In the genomic region with DNA sequence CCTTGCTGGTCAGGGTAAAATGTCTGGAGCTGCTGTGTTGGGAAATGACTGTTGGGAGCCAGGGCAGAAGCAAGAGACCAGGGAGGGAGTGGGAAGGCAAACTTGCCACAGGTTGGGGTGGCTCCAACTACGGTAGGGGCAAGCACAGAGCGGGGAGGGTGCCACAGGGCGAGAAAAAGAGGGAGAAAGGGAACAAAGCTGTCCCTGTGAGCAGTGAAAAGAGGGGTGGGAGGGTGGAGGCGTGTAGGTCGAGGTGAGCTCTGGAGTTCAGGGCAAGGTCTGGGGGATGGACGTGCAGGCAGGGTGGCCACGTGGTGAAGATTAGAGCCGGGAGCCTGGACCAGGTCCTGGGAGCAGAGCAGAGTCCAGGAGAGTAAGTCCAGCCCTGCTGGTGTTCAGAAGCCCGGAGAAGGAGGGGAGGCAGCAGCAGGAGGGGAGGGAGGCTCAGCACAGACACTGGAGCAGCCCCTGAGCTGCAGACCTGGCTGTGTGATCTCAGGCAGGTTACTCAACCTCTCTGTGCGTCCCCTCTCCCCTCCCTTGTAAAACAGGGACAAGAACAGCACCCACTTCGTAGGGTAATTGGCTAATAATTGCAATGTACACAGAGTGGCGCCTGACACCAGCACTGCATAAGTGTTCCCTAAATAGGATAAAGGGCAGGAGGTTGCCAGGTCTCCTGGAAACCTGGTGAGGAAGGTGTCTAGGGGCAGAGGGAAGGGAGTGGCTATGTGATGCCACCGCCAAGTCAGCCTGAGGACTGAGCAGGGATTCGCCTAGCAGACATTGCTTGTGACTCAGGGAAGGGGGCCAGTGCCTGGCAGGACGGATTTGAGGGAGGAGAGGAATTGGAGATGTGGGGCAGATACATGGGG, we compare ENCODE assay signal across 9 cellular contexts. TPM values are rescaled to one million over a fixed set of nuclear protein-coding genes. Genes with fewer than 3 reads are reported as not detected.
DNase-seq lines count a peak whose midpoint lies in the region; ATAC-seq and TF ChIP-seq lines count a peak whose summit lies in the region.
"Had no signal": no experiment of that assay in that cellular context is flagged by ENCODE, and none has a peak within 500 bp of the region (broad histone marks: within the 10 kb centered on the region; RNA-seq: fewer than 3 reads in every experiment).

No MANE protein-coding gene starts in this region.

- H3K36me3 ChIP-seq in HEK293 (ENCODE audit: control insufficient read depth in 2 of 2, insufficient read depth in 1 of 2, low read length in 2 of 2) (peaks cover 2 to 8% of the 10 kb centered on the region in 2 experiments; a peak in 2 of 3 replicates), Panc1 (ENCODE audit: control insufficient read depth, insufficient read depth, low read length) (no peaks in the 10 kb centered on the region; the same call in 1 of the 2 replicates), skeletal muscle satellite cell (ENCODE audit: insufficient read depth, low read length) (no peaks in the 10 kb centered on the region)

- ATAC-seq in Panc1, result no peak

- POLR2A ChIA-PET in HEK293 (lab: Yijun Ruan, JAX) (no interaction called here), Panc1 (lab: Charles Lee) (no interaction called here)

- H3K9ac ChIP-seq in skeletal muscle satellite cell (ENCODE audit: low read depth, low read length), result peak overlapping the region; percentile 39
- H3K9ac ChIP-seq: parathyroid adenoma had no signal

- H3K4me1 ChIP-seq in HEK293 (ENCODE audit: control insufficient read depth, insufficient read depth, low read length) (peaks cover 4% of the 10 kb centered on the region; the same call in 1 of the 2 replicates), Panc1 (ENCODE audit: control insufficient read depth, insufficient read depth, low read length) (peaks cover 42% of the 10 kb centered on the region), skeletal muscle satellite cell (ENCODE audit: control insufficient read depth, insufficient read depth, low read length) (peaks cover 49% of the 10 kb centered on the region)

- TF ChIP-seq CTCF in HEK293 (tag by site-specific recombination; IDR thresholded peaks at IDR 0.05) (no peak), Panc1 (IDR thresholded peaks at IDR 0.05) (no peak), fibroblast of mammary gland (conservative IDR thresholded peaks at IDR 0.05; ENCODE audit: control insufficient read depth, insufficient read depth, low read depth, low read length) (no peak)

- H3K27ac ChIP-seq in HEK293 (ENCODE audit: extremely low read depth, low read depth, low read length) (no peak overlapping the region), Panc1 (ENCODE audit: low read length) (peak overlapping the region; percentile 79)
- H3K27ac ChIP-seq: parathyroid adenoma had no signal

- intact Hi-C loops in Panc1 (cut with micrococcal nuclease; ENCODE audit: unreplicated experiment), result no loop called here

- no TSS peak for BruUV-seq in Panc1 (replicated peaks; lab: Mats Ljungman, UMichigan)

- no peak for DNase-seq in Panc1 (ENCODE audit: low read depth, low spot score)
- peak; percentile 51 for DNase-seq in fibroblast of mammary gland (ENCODE audit: low read depth)
- DNase-seq in SK-N-DZ (ENCODE audit: low spot score), result no peak
- no peak for DNase-seq in activated effector memory CD4-positive, alpha-beta T cell treated with Interleukin-2 at 50 U/mL for 16 hours
- DNase-seq in OCI-M1 (lab: John Stamatoyannopoulos, UW), result no peak
- DNase-seq: dorsolateral prefrontal cortex had no signal

- CTCF ChIA-PET in HEK293 (lab: Yijun Ruan, JAX), result interaction anchor here (0.5 to 1.2 kb wide), 4 partner anchors 97 to 511 kb away, joined by 3 to 6 read pairs (median 4); no protein-coding TSS in a partner anchor
- CTCF ChIA-PET in Panc1 (lab: Charles Lee), result interaction anchor here (0.6 kb wide), 1 partner anchor 146 kb away, joined by 4 read pairs; no protein-coding TSS in a partner anchor

- H3K4me3 ChIP-seq in HEK293 (ENCODE audit: low read depth, low read length), result no peak overlapping the region
- H3K4me3 ChIP-seq in Panc1 (ENCODE audit: low read depth in 2 of 2, low read length in 2 of 2), result no peak overlapping the region
- H3K4me3 ChIP-seq in fibroblast of mammary gland (ENCODE audit: control insufficient read depth, low read depth, low read length), result no peak overlapping the region
- no peak overlapping the region for H3K4me3 ChIP-seq in skeletal muscle satellite cell (ENCODE audit: low read length)
- H3K4me3 ChIP-seq: dorsolateral prefrontal cortex had no signal

- in situ Hi-C loops in Panc1 (cut with HindIII; ENCODE audit: low pct_unique_long_range_greater_than_20kb, low sequenced_read_pairs), result no loop called here

- H3K9me3 ChIP-seq in HEK293 (ENCODE audit: control insufficient read depth, insufficient read depth, low read depth, low read length) (no peaks in the 10 kb centered on the region), Panc1 (ENCODE audit: control insufficient read depth, insufficient read depth, low read depth, low read length) (no peaks in the 10 kb centered on the region), skeletal muscle satellite cell (replicated peaks; ENCODE audit: low read length) (no peaks in the 10 kb centered on the region)

- H3K4me2 ChIP-seq in skeletal muscle satellite cell (ENCODE audit: low read length), result no peak overlapping the region

- H3K27me3 ChIP-seq in Panc1 (ENCODE audit: control insufficient read depth, insufficient read depth, low read length), result no peaks in the 10 kb centered on the region
- H3K27me3 ChIP-seq in skeletal muscle satellite cell (ENCODE audit: control insufficient read depth, insufficient read depth, low read length), result no peaks in the 10 kb centered on the region
- H3K27me3 ChIP-seq: dorsolateral prefrontal cortex had no signal

TF ChIP-seq in HEK293, 187 proteins besides CTCF, POLR2A, EP300 and RAD21:
- TF ChIP-seq KLF16 (tag by site-specific recombination; IDR thresholded peaks at IDR 0.05) (no peak), ZNF768 (tag by site-specific recombination; IDR thresholded peaks at IDR 0.05) (peak; percentile 73; the same call in 1 of the 2 replicates), YY2 (tag by site-specific recombination; IDR thresholded peaks at IDR 0.05) (no peak), ZNF670 (tag by site-specific recombination; IDR thresholded peaks at IDR 0.05; ENCODE audit: low read depth) (no peak), ZNF10 (tag by site-specific recombination; IDR thresholded peaks at IDR 0.05) (no peak), RBAK (tag by site-specific recombination; IDR thresholded peaks at IDR 0.05) (no peak), INSM2 (tag by site-specific recombination; IDR thresholded peaks at IDR 0.05) (no peak), ZFHX2 (tag by site-specific recombination; conservative IDR thresholded peaks at IDR 0.05) (no peak), ZNF843 (tag by site-specific recombination; IDR thresholded peaks at IDR 0.05) (no peak), ZNF2 (tag by site-specific recombination; IDR thresholded peaks at IDR 0.05) (no peak), EGR2 (tag by site-specific recombination; IDR thresholded peaks at IDR 0.05; ENCODE audit: low read depth) (peak; percentile 17; the same call in 1 of the 2 replicates)
- TF ChIP-seq, protein P1, sequence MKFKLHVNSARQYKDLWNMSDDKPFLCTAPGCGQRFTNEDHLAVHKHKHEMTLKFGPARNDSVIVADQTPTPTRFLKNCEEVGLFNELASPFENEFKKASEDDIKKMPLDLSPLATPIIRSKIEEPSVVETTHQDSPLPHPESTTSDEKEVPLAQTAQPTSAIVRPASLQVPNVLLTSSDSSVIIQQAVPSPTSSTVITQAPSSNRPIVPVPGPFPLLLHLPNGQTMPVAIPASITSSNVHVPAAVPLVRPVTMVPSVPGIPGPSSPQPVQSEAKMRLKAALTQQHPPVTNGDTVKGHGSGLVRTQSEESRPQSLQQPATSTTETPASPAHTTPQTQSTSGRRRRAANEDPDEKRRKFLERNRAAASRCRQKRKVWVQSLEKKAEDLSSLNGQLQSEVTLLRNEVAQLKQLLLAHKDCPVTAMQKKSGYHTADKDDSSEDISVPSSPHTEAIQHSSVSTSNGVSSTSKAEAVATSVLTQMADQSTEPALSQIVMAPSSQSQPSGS (tag by site-specific recombination; IDR thresholded peaks at IDR 0.05; ENCODE audit: low read depth), result no peak

RNA-seq across cellular contexts. Expression of gene POLR2E, which starts 3.2 kb away (rescaled TPM):
- 279 TPM for total RNA-seq in Panc1 (2021; ENCODE audit: unreplicated experiment)
- 538 TPM for polyA plus RNA-seq in Panc1 (2012; ENCODE audit: insufficient read length)
- 102 and 112 TPM in 2 replicates for total RNA-seq in skeletal muscle satellite cell (2012; rRNA removed)
- polyA plus RNA-seq in SK-N-DZ (2014; cell fraction: cytosol; rRNA removed), result 240 and 311 TPM in 2 replicates
- 150 and 168 TPM in 2 replicates for polyA plus RNA-seq in SK-N-DZ (2014; cell fraction: nucleus; rRNA removed)

RNA-seq across cellular contexts. Expression of gene GPX4, which starts 5.4 kb away (rescaled TPM):
- total RNA-seq in Panc1 (2021; ENCODE audit: unreplicated experiment), result 577 TPM
- 1,363 TPM for polyA plus RNA-seq in Panc1 (2012; ENCODE audit: insufficient read length)
- 339 and 487 TPM in 2 replicates for total RNA-seq in skeletal muscle satellite cell (2012; rRNA removed)
- polyA plus RNA-seq in SK-N-DZ (2014; cell fraction: cytosol; rRNA removed), result 781 and 852 TPM in 2 replicates
- polyA plus RNA-seq in SK-N-DZ (2014; cell fraction: nucleus; rRNA removed), result 522 and 693 TPM in 2 replicates

RNA-seq across cellular contexts. Expression of gene ARHGAP45, which starts 31.4 kb away (rescaled TPM):
- 27.8 TPM for total RNA-seq in Panc1 (2021; ENCODE audit: unreplicated experiment)
- 34.5 TPM for polyA plus RNA-seq in Panc1 (2012; ENCODE audit: insufficient read length)
- 0.44 and 0.76 TPM in 2 replicates for total RNA-seq in skeletal muscle satellite cell (2012; rRNA removed)
- 3.2 and 6.2 TPM in 2 replicates for polyA plus RNA-seq in SK-N-DZ (2014; cell fraction: cytosol; rRNA removed)
- 6.1 and 10.6 TPM in 2 replicates for polyA plus RNA-seq in SK-N-DZ (2014; cell fraction: nucleus; rRNA removed)

RNA-seq across cellular contexts. Expression of gene ABCA7, which starts 58.5 kb away (rescaled TPM):
- 47.5 TPM for total RNA-seq in Panc1 (2021; ENCODE audit: unreplicated experiment)
- polyA plus RNA-seq in Panc1 (2012; ENCODE audit: insufficient read length), result 52.0 TPM
- total RNA-seq in skeletal muscle satellite cell (2012; rRNA removed), result 4.8 and 5.1 TPM in 2 replicates
- 7.6 and 10.8 TPM in 2 replicates for polyA plus RNA-seq in SK-N-DZ (2014; cell fraction: cytosol; rRNA removed)
- polyA plus RNA-seq in SK-N-DZ (2014; cell fraction: nucleus; rRNA removed), result 71.2 and 150 TPM in 2 replicates
